In the genomic region with DNA sequence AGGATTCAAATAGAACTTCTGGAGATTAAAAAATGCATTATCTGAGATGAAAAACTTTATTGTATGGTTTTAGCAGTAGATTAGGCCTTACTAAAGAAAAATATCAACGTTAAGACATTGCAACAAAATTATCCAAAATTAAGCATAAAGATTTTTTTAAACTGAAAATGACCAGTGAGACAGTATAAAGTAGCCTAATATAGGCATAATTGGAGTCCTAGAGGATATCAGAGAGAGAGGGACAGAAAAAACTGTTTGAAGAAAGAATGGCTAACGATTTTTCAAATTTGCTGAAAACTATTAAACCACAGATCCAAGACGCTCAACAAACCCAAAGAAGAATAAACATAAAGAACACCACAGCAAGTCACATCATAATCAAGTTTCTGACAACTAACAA, we compare ENCODE assay signal across 8 cellular contexts.
"Had no signal": no experiment of that assay in that cellular context is flagged by ENCODE, and none has a peak within 500 bp of the region (broad histone marks: within the 10 kb centered on the region; RNA-seq: fewer than 3 reads in every experiment).

No MANE protein-coding gene starts in this region.

- DNase-seq: GDM1, GF-D8 had no signal

- ATAC-seq: GM12878 had no signal

- FAIRE-seq: G401.6, GM12878, GM12891, GM12892, GM18507, GM19239 had no signal

- H3K4me3 ChIP-seq: GM12878 had no signal
